ENCODE assay signal across 21 cellular contexts in the genomic region with DNA sequence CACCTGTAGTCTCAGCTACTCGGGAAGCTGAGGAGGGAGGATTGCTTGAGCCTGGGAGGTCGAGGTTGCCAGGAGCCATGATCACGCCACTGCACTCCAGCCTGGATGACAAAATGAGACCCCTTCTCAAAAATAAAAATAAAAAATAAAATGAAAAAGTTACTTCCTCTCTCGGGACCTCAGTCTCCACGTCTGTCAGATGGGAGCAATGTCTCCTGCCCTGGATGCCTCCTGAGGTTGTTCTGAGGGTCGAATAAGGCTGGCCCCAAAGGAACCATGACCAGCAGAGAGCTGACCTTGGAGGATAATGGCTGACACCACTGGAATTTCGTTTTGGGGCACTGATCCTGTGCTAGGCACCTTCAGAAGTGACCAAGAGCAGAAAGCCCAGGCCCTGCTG. TPM values are rescaled to one million over a fixed set of nuclear protein-coding genes. Genes with fewer than 3 reads are reported as not detected.
DNase-seq lines count a peak whose midpoint lies in the region; ATAC-seq, FAIRE-seq and TF ChIP-seq lines count a peak whose summit lies in the region.
"Had no signal": no experiment of that assay in that cellular context is flagged by ENCODE, and none has a peak within 500 bp of the region (broad histone marks: within the 10 kb centered on the region; RNA-seq: fewer than 3 reads in every experiment).

No MANE protein-coding gene starts in this region.

- H3K27ac ChIP-seq in BLaER1 (0 out of 2 replicates have a peak overlapping the region, but pooled peaks have one; percentile 35), HEK293 (ENCODE audit: extremely low read depth, low read depth, low read length) (no peak overlapping the region), K562 (ENCODE audit: extremely low read depth, low read depth, low read length) (no peak overlapping the region), mesenchymal stem cell (ENCODE audit: low read length, poor library complexity, severe bottlenecking) (no peak overlapping the region)
- H3K27ac ChIP-seq: A549 had no signal

- no peaks in the 10 kb centered on the region for H4K20me1 ChIP-seq in BLaER1
- no peaks in the 10 kb centered on the region for H4K20me1 ChIP-seq in K562 (replicated peaks; ENCODE audit: control insufficient read depth, insufficient read depth, low read length)

- peak overlapping the region in 1 of 2 experiments; percentile 45 for H2BK12ac ChIP-seq in mesenchymal stem cell (ENCODE audit: low read length in 2 of 2)

- H3K4me2 ChIP-seq in BLaER1 (peak overlapping the region; percentile 79), K562 (ENCODE audit: insufficient read depth, low read length) (no peak overlapping the region), mesenchymal stem cell (ENCODE audit: low read length, poor library complexity, severe bottlenecking) (no peak overlapping the region)
- H3K4me2 ChIP-seq: A549 had no signal

- no peak for ATAC-seq in K562
- no peak for ATAC-seq in activated T-helper 17 cell treated with anti-CD3 and anti-CD28 coated beads, Interleukin-2, amount 50 U/mL, for 72 hours (replicated peaks)
- ATAC-seq in HG02870 (IDR thresholded peaks at IDR 0.05; ENCODE audit: unreplicated experiment) = no peak
- ATAC-seq: A549, GM12878 had no signal

- no peak overlapping the region for H3K27ac Mint-ChIP-seq in activated T-helper 17 cell treated with anti-CD3 and anti-CD28 coated beads, Interleukin-2, amount 50 U/mL, for 72 hours
- H3K27ac Mint-ChIP-seq: B cell; CD4-positive, CD25-positive, alpha-beta regulatory T cell had no signal

- POLR2A ChIA-PET in HEK293 (lab: Yijun Ruan, JAX) (interaction anchor here (1.0 kb wide), 1 partner anchor 54 kb away, joined by 3 read pairs; no protein-coding TSS in a partner anchor), K562 (lab: Yijun Ruan, JAX) (interaction anchor here (0.6 to 1.1 kb wide), 2 partner anchors 11 to 1687 kb away, joined by 3 read pairs; no protein-coding TSS in a partner anchor)

- no peak for TF ChIP-seq EP300 in K562 (IDR thresholded peaks at IDR 0.05; ENCODE audit: low read length)

- no peak for TF ChIP-seq CTCF in HEK293 (tag by site-specific recombination; IDR thresholded peaks at IDR 0.05)
- no peak for TF ChIP-seq CTCF in K562 (IDR thresholded peaks at IDR 0.05 in 2 of 3, conservative IDR thresholded peaks at IDR 0.05 in 1 of 3; ENCODE audit: insufficient read depth in 2 of 3, low read depth in 1 of 3, low read length in 3 of 3)

- TF ChIP-seq RAD21 in K562 (CRISPR knock-in tag; conservative IDR thresholded peaks at IDR 0.05 in 1 of 2, IDR thresholded peaks at IDR 0.05 in 1 of 2) = no peak

- intact Hi-C loops in K562 (cut with micrococcal nuclease) = no loop called here

- H3K4me1 ChIP-seq in BLaER1 (peaks cover 52% of the 10 kb centered on the region), HEK293 (ENCODE audit: control insufficient read depth, insufficient read depth, low read length) (no peaks in the 10 kb centered on the region; the same call in 1 of the 2 replicates), K562 (replicated peaks in 1 of 2; ENCODE audit: control insufficient read depth in 2 of 2, insufficient read depth in 2 of 2, low read length in 2 of 2) (peaks cover 12 to 17% of the 10 kb centered on the region in 2 experiments), mesenchymal stem cell (ENCODE audit: control insufficient read depth, insufficient read depth, low read depth, low read length) (peaks cover 18% of the 10 kb centered on the region)

- H3K9me3 Mint-ChIP-seq in activated T-helper 17 cell treated with anti-CD3 and anti-CD28 coated beads, Interleukin-2, amount 50 U/mL, for 72 hours = no peaks in the 10 kb centered on the region
- H3K9me3 Mint-ChIP-seq: CD4-positive, CD25-positive, alpha-beta regulatory T cell; H9 had no signal

- H2AK5ac ChIP-seq in mesenchymal stem cell (ENCODE audit: low read length, severe bottlenecking) = peak overlapping the region; percentile 3

- DNase-seq in K562 (ENCODE audit: extremely low read depth in 1 of 4, low spot score in 3 of 4) (no peak), mesenchymal stem cell (no peak), putamen (ENCODE audit: low spot score) (no peak), HUDEP-2 (lab: John Stamatoyannopoulos, UW; ENCODE audit: unreplicated experiment in 76 of 76) (no peak)
- DNase-seq: CD4-positive, CD25-positive, alpha-beta regulatory T cell; H9; NCI-H1092; NCI-H1436; NCI-H187 treated with DMSO at 0.1 percent for 48 hours; NCI-H2107; NCI-H446 treated with DMSO at 0.1 percent for 48 hours; NCI-H526 treated with DMSO at 0.1 percent for 48 hours; OCI-M1; Right ventricle myocardium superior had no signal

- H3K9me3 ChIP-seq in BLaER1 = no peaks in the 10 kb centered on the region
- H3K9me3 ChIP-seq in HEK293 (ENCODE audit: control insufficient read depth, insufficient read depth, low read depth, low read length) = no peaks in the 10 kb centered on the region
- no peaks in the 10 kb centered on the region for H3K9me3 ChIP-seq in K562 (replicated peaks; ENCODE audit: control insufficient read depth, insufficient read depth, low read depth, low read length)
- no peaks in the 10 kb centered on the region for H3K9me3 ChIP-seq in mesenchymal stem cell (ENCODE audit: control insufficient read depth, low read length)
- H3K9me3 ChIP-seq: A549 had no signal

- no peak for TF ChIP-seq POLR2A in K562 (conservative IDR thresholded peaks at IDR 0.05)

- no peaks in the 10 kb centered on the region for H3K4me1 Mint-ChIP-seq in activated T-helper 17 cell treated with anti-CD3 and anti-CD28 coated beads, Interleukin-2, amount 50 U/mL, for 72 hours

- no peak overlapping the region for H3K4me3 ChIP-seq in BLaER1
- H3K4me3 ChIP-seq in HEK293 (ENCODE audit: low read depth, low read length) = no peak overlapping the region
- no peak overlapping the region for H3K4me3 ChIP-seq in K562
- no peak overlapping the region for H3K4me3 ChIP-seq in mesenchymal stem cell (ENCODE audit: insufficient read depth in 1 of 2, low read depth in 1 of 2, low read length in 2 of 2)
- H3K4me3 ChIP-seq: A549, GM12878 had no signal

- H3K36me3 ChIP-seq in BLaER1 (no peaks in the 10 kb centered on the region), HEK293 (ENCODE audit: control insufficient read depth in 2 of 2, insufficient read depth in 1 of 2, low read length in 2 of 2) (no peaks in the 10 kb centered on the region), K562 (ENCODE audit: control insufficient read depth, insufficient read depth, low read length) (no peaks in the 10 kb centered on the region), mesenchymal stem cell (ENCODE audit: control insufficient read depth in 1 of 2, insufficient read depth in 2 of 2, low read depth in 1 of 2, low read length in 2 of 2) (no peaks in the 10 kb centered on the region)

- H3K14ac ChIP-seq in mesenchymal stem cell (ENCODE audit: low read length in 2 of 2) = peak overlapping the region in 1 of 2 experiments; percentile 51

- no peaks in the 10 kb centered on the region for H3K79me1 ChIP-seq in mesenchymal stem cell (replicated peaks; ENCODE audit: low read length, poor library complexity, severe bottlenecking)

- H2AFZ ChIP-seq in K562 (ENCODE audit: low read depth, low read length) (no peak overlapping the region), mesenchymal stem cell (ENCODE audit: low read depth, low read length) (no peak overlapping the region)

- 55% methylated on average over 5 of the region's 7 CpGs for WGBS in K562 (ENCODE audit: insufficient coverage, low coverage, missing lambda C conversion rate)
- WGBS in mesenchymal stem cell = 88% methylated on average over 6 of the region's 7 CpGs

- H2BK120ac ChIP-seq in mesenchymal stem cell (ENCODE audit: low read depth, low read length) = no peak overlapping the region

- H2BK15ac ChIP-seq in mesenchymal stem cell (ENCODE audit: low read depth, poor library complexity, severe bottlenecking) = no peak overlapping the region

- H3K4me3 Mint-ChIP-seq in activated T-helper 17 cell treated with anti-CD3 and anti-CD28 coated beads, Interleukin-2, amount 50 U/mL, for 72 hours = no peak overlapping the region
- H3K4me3 Mint-ChIP-seq: B cell; CD4-positive, CD25-positive, alpha-beta regulatory T cell; H9 had no signal

- no peaks in the 10 kb centered on the region for H3K27me3 Mint-ChIP-seq in activated T-helper 17 cell treated with anti-CD3 and anti-CD28 coated beads, Interleukin-2, amount 50 U/mL, for 72 hours
- H3K27me3 Mint-ChIP-seq: B cell had no signal

- in situ Hi-C loops in K562 (cut with MboI) = no loop called here

- no peak overlapping the region for H4K8ac ChIP-seq in mesenchymal stem cell (ENCODE audit: low read length)

- H3K4ac ChIP-seq in mesenchymal stem cell (ENCODE audit: low read depth in 1 of 2, low read length in 2 of 2) = no peak overlapping the region

- H3K23ac ChIP-seq in mesenchymal stem cell (ENCODE audit: low read length in 2 of 2) = no peak overlapping the region

- no TSS peak for BruUV-seq in K562 (replicated peaks; lab: Mats Ljungman, UMichigan)

- FAIRE-seq in K562 (lab: Jason Lieb, UNC) = no peak
- FAIRE-seq: A549, GM12878 had no signal

- no peak overlapping the region; the same call in 1 of the 2 replicates for H3K9ac ChIP-seq in BLaER1
- peak overlapping the region in 1 of 2 experiments; percentile 61; a peak in 1 of 4 replicates for H3K9ac ChIP-seq in K562 (ENCODE audit: insufficient read depth in 1 of 2, low read depth in 2 of 2, low read length in 2 of 2)
- H3K9ac ChIP-seq in mesenchymal stem cell (ENCODE audit: low read length) = no peak overlapping the region

- no peaks in the 10 kb centered on the region for H3K79me2 ChIP-seq in K562 (ENCODE audit: control insufficient read depth, insufficient read depth, low read length)

- H3K27me3 ChIP-seq in BLaER1 = no peaks in the 10 kb centered on the region
- no peaks in the 10 kb centered on the region for H3K27me3 ChIP-seq in K562 (ENCODE audit: control insufficient read depth in 2 of 2, insufficient read depth in 2 of 2, low read length in 2 of 2)
- peaks cover 0 to 3% of the 10 kb centered on the region in 2 experiments for H3K27me3 ChIP-seq in mesenchymal stem cell (ENCODE audit: control insufficient read depth in 1 of 2, insufficient read depth in 1 of 2, low read length in 2 of 2)

- peak overlapping the region in 1 of 2 experiments; percentile 83 for H3K18ac ChIP-seq in mesenchymal stem cell (ENCODE audit: low read depth in 1 of 2, low read length in 2 of 2)

- no peaks in the 10 kb centered on the region for H3K9me1 ChIP-seq in K562 (ENCODE audit: control insufficient read depth, insufficient read depth, low read length)

- CTCF ChIA-PET in HEK293 (lab: Yijun Ruan, JAX) (interaction anchor here (0.7 kb wide), 1 partner anchor 618 kb away, joined by 3 read pairs; no protein-coding TSS in a partner anchor), K562 (lab: Yijun Ruan, JAX; ENCODE audit: low intra/inter-chr PET ratio) (no interaction called here)

- H4K91ac ChIP-seq in mesenchymal stem cell (ENCODE audit: low read length) = peak overlapping the region; percentile 1

- no peaks in the 10 kb centered on the region for H3K36me3 Mint-ChIP-seq in activated T-helper 17 cell treated with anti-CD3 and anti-CD28 coated beads, Interleukin-2, amount 50 U/mL, for 72 hours (ENCODE audit: low read depth)
- H3K36me3 Mint-ChIP-seq: CD4-positive, CD25-positive, alpha-beta regulatory T cell had no signal

- H2BK5ac ChIP-seq in mesenchymal stem cell (ENCODE audit: low read depth, low read length, poor library complexity, severe bottlenecking) = no peak overlapping the region

RNA-seq across cellular contexts. Expression of gene RCOR1, which starts 13.6 kb away (rescaled TPM):
- 52.9 and 97.1 TPM in 2 replicates for total RNA-seq in K562 (2011; cell fraction: chromatin; rRNA removed; ENCODE audit: low replicate concordance)
- 37.2 and 37.4 TPM in 2 replicates for total RNA-seq in K562 (2011; cell fraction: nucleolus; rRNA removed)
- total RNA-seq in K562 (2011; cell fraction: nucleoplasm; rRNA removed) = 55.9 and 83.7 TPM in 2 replicates
- total RNA-seq in K562 (2014; rRNA removed) (12.8 and 14.5 TPM in 2 replicates), K562 (2014; rRNA removed; fragmentation: Illumina TruSeq; extraction: Trizol) (28.4 and 34.6 TPM in 2 replicates), K562 (2015; rRNA removed; fragmentation: Illumina TruSeq; extraction: Trizol) (20.9 and 21.6 TPM in 2 replicates), K562 (2021) (39.9 and 47.9 TPM in 2 replicates)
- polyA plus RNA-seq in K562 (2011; rRNA removed) (28.7 and 29.3 TPM in 2 replicates), K562 (2014; fragmentation: Illumina TruSeq; extraction: Trizol) (35.3 and 35.6 TPM in 2 replicates), K562 (2014; fragmentation: Nextera tagmentation; extraction: Ambion mirVana) (10 to 100 TPM in 1 of 2 experiments, 1 to 10 TPM in 1; 8.5 to 10.9 TPM), K562 (2014; rRNA removed) (16.9 and 19.1 TPM in 2 replicates)
- 14.3 and 23.5 TPM in 2 replicates for polyA plus RNA-seq in K562 (2011; cell fraction: cytosol; rRNA removed)
- polyA plus RNA-seq in K562 (2011; cell fraction: nucleus; rRNA removed) = 28.5 and 38.9 TPM in 2 replicates
- 21.9 and 22.8 TPM in 2 replicates for polyA plus RNA-seq in K562 (2012)
- 34.1 and 35.8 TPM in 2 replicates for polyA minus RNA-seq in K562 (2011; rRNA and poly(A)+ RNA removed)
- polyA minus RNA-seq in K562 (2011; cell fraction: cytosol; rRNA and poly(A)+ RNA removed) = 22.5 and 26.1 TPM in 2 replicates
- polyA minus RNA-seq in K562 (2011; cell fraction: nucleus; rRNA and poly(A)+ RNA removed) = 12.4 and 24.8 TPM in 2 replicates
- polyA plus RNA-seq in mesenchymal stem cell (2013, experiment 1 of 2) = 13.8 TPM
- 13.5 TPM for polyA plus RNA-seq in mesenchymal stem cell (2013, experiment 2 of 2)
- total RNA-seq in activated T-helper 17 cell treated with anti-CD3 and anti-CD28 coated beads, Interleukin-2, amount 50 U/mL, for 72 hours = 10 to 100 TPM; 16.4 to 23.6 TPM
